1 cellular context compared by ENCODE assay signal in the genomic region with DNA sequence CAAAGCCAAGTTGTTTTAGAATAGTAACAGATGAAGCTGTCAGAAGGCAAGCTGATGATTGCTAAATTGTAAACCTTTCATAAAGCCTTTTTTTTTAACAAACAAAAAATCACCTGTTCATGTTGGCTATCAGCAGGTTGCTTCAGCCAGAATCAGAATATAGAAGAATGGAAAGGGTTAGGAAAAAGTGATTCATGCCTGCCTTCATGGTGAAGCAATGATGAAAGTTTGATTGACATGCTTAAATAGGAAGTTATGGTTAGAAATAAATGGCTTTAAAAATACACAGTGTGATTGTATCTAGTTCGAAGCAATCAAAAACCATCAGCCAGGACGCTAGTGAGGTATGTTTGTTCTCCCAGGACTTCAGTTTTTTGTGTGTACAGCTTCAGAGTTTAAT.
TF ChIP-seq lines count a peak whose summit lies in the region.

No MANE protein-coding gene starts in this region.

TF ChIP-seq in GM12878, 131 proteins besides CTCF, POLR2A, EP300 and RAD21:
- TF ChIP-seq, protein P1, sequence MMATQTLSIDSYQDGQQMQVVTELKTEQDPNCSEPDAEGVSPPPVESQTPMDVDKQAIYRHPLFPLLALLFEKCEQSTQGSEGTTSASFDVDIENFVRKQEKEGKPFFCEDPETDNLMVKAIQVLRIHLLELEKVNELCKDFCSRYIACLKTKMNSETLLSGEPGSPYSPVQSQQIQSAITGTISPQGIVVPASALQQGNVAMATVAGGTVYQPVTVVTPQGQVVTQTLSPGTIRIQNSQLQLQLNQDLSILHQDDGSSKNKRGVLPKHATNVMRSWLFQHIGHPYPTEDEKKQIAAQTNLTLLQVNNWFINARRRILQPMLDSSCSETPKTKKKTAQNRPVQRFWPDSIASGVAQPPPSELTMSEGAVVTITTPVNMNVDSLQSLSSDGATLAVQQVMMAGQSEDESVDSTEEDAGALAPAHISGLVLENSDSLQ (IDR thresholded peaks at IDR 0.05): peak; percentile 48
- TF ChIP-seq MTA2 (IDR thresholded peaks at IDR 0.05; ENCODE audit: low read depth): no peak
TF ChIP-seq in GM12878: peak in this region for 1.
